ENCODE assay signal across 7 cellular contexts in the genomic region with DNA sequence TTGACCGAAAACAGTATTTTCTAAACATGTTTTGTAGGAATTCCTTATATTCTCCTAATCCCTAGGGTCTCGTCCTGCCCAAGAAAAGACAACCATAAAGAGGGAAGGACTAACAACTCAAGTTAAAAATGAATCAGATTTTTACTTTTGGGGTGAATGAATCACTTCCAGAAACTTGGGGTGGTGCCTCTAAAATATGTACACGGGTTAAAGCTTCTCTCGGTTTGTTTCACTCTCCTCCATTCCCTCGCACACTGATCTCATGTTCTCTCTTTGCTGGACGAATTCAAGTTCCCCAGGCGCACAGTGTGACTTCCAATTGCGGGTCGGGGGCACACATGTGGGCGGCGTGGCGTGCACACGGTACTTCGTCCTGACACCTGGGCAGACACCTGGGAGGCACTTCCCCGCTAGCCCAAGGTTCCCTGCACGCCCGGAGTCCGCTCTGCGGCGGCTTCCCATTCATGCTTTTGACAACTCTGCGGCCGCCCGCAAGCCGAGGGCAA. TPM values are rescaled to one million over a fixed set of nuclear protein-coding genes. Genes with fewer than 3 reads are reported as not detected.
DNase-seq lines count a peak whose midpoint lies in the region; ATAC-seq and TF ChIP-seq lines count a peak whose summit lies in the region.

No MANE protein-coding gene starts in this region.

- ATAC-seq in HG03103 (IDR thresholded peaks at IDR 0.05; ENCODE audit: low read depth, unreplicated experiment), result peak; percentile 13

- H3K36me3 ChIP-seq in thymus (ENCODE audit: control insufficient read depth, insufficient read depth), result no peaks in the 10 kb centered on the region

- peak; percentile 63 for DNase-seq in GM13977 (ENCODE audit: low spot score)
- no peak for DNase-seq in activated naive CD8-positive, alpha-beta T cell treated with anti-CD3 and anti-CD28 coated beads for 36 hours
- DNase-seq in putamen (ENCODE audit: low spot score), result no peak
- DNase-seq in 8988T, result no peak

- H3K4me3 ChIP-seq in thymus (ENCODE audit: low read length), result peak overlapping the region; percentile 83

- H3K27ac Mint-ChIP-seq in activated naive CD8-positive, alpha-beta T cell treated with anti-CD3 and anti-CD28 coated beads for 36 hours, result peak overlapping the region; percentile 86

- H3K9me3 ChIP-seq in thymus (ENCODE audit: control insufficient read depth), result no peaks in the 10 kb centered on the region

- H3K27me3 Mint-ChIP-seq in activated naive CD8-positive, alpha-beta T cell treated with anti-CD3 and anti-CD28 coated beads for 36 hours, result no peaks in the 10 kb centered on the region

- no peak for TF ChIP-seq CTCF in GM13977 (IDR thresholded peaks at IDR 0.05; ENCODE audit: extremely low read depth, insufficient read depth, missing control alignments)

- peaks cover 13% of the 10 kb centered on the region for H3K4me1 ChIP-seq in thymus (ENCODE audit: control insufficient read depth, insufficient read depth, low read length)

- WGBS in thymus, result 6% methylated on average over 24 of the region's 24 CpGs

- peaks cover 24% of the 10 kb centered on the region for H3K36me3 Mint-ChIP-seq in activated naive CD8-positive, alpha-beta T cell treated with anti-CD3 and anti-CD28 coated beads for 36 hours

- H3K27me3 ChIP-seq in layer of hippocampus (ENCODE audit: control insufficient read depth, insufficient read depth, low read length) (no peaks in the 10 kb centered on the region), thymus (ENCODE audit: control insufficient read depth, insufficient read depth) (no peaks in the 10 kb centered on the region)

- H3K27ac ChIP-seq in layer of hippocampus (ENCODE audit: low read depth, low read length), result peak overlapping the region; percentile 85
- H3K27ac ChIP-seq in thymus (ENCODE audit: low read depth), result peak overlapping the region; percentile 92

- H3K9me3 Mint-ChIP-seq in activated naive CD8-positive, alpha-beta T cell treated with anti-CD3 and anti-CD28 coated beads for 36 hours, result no peaks in the 10 kb centered on the region

- in situ Hi-C loops in GM13977 (cut with MboI; ENCODE audit: low pct_unique_long_range_greater_than_20kb, low sequenced_read_pairs, unreplicated experiment), result no loop called here

- peaks cover 34% of the 10 kb centered on the region for H3K4me1 Mint-ChIP-seq in activated naive CD8-positive, alpha-beta T cell treated with anti-CD3 and anti-CD28 coated beads for 36 hours

- H3K4me3 Mint-ChIP-seq in activated naive CD8-positive, alpha-beta T cell treated with anti-CD3 and anti-CD28 coated beads for 36 hours, result peak overlapping the region; percentile 86

RNA-seq across cellular contexts. Expression of gene SCAANT1, which starts 0.7 kb away (rescaled TPM):
- not detected for total RNA-seq in activated naive CD8-positive, alpha-beta T cell treated with anti-CD3 and anti-CD28 coated beads for 36 hours
- polyA plus RNA-seq in thymus, result not detected

RNA-seq across cellular contexts. Expression of gene ATXN7, which starts 47.8 kb away (rescaled TPM):
- 10 to 100 TPM; 26.5 to 28.6 TPM for total RNA-seq in activated naive CD8-positive, alpha-beta T cell treated with anti-CD3 and anti-CD28 coated beads for 36 hours
- 7.8 TPM for polyA plus RNA-seq in thymus

RNA-seq across cellular contexts. Expression of gene THOC7, which starts 47.8 kb away (rescaled TPM):
- total RNA-seq in activated naive CD8-positive, alpha-beta T cell treated with anti-CD3 and anti-CD28 coated beads for 36 hours, result 10 to 100 TPM; 85.4 to 92.7 TPM
- polyA plus RNA-seq in thymus, result 148 TPM
